4 cellular contexts compared by ENCODE assay signal in genomic region chr5:152487130-152487529, GRCh38.
"Had no signal": no experiment of that assay in that cellular context is flagged by ENCODE, and none has a peak within 500 bp of the region (broad histone marks: within the 10 kb centered on the region; RNA-seq: fewer than 3 reads in every experiment).

No MANE protein-coding gene starts in this region.

- H3K27me3 Mint-ChIP-seq: IgD-negative memory B cell had no signal

- DNase-seq: GM23248, H9, HCEC 1CT had no signal

- H3K27ac Mint-ChIP-seq: H9 had no signal

- H3K36me3 Mint-ChIP-seq: IgD-negative memory B cell had no signal

- H3K4me3 ChIP-seq: GM23248 had no signal

- H3K4me1 Mint-ChIP-seq: H9 had no signal

- H2AFZ ChIP-seq: GM23248 had no signal

- H3K4me3 Mint-ChIP-seq: H9 had no signal

- H3K27ac ChIP-seq: GM23248 had no signal
